ENCODE assay signal across 7 cellular contexts in the genomic region with DNA sequence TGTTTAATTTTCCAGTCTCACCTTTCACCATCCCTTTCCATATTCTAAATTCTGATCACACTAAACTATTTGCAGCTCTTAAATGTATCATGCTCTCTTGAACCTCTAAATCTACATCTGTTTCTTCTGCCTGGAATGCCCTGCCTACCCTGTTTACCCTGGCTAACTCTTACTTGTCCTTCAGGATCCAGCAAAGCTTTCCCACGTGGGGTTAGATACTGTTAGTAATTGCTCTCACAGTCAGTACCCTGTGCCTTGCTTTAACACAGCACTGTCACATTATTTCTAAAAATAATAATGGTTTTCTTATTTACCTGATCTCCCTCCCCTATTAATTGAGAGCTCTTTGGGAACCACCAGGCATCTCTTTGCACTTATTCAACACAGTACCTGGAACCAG.
"Had no signal": no experiment of that assay in that cellular context is flagged by ENCODE, and none has a peak within 500 bp of the region (broad histone marks: within the 10 kb centered on the region; RNA-seq: fewer than 3 reads in every experiment).

No MANE protein-coding gene starts in this region.

- H3K4me2 ChIP-seq: GM23338 had no signal

- H3K36me3 Mint-ChIP-seq: IgD-negative memory B cell had no signal

- H3K27me3 Mint-ChIP-seq: IgD-negative memory B cell had no signal

- H3K27ac Mint-ChIP-seq: GM23338, H9, IgD-negative memory B cell had no signal

- H3K27ac ChIP-seq: HL-60 had no signal

- H2AFZ ChIP-seq: GM23338 had no signal

- H3K4me1 Mint-ChIP-seq: GM23338, H9, IgD-negative memory B cell had no signal

- ATAC-seq: GM23338, HepG2 had no signal

- DNase-seq: H9, HCEC 1CT, KBM-7 had no signal

- H3K9me3 Mint-ChIP-seq: GM23338, H9, IgD-negative memory B cell had no signal

- H3K4me3 Mint-ChIP-seq: GM23338, H9, IgD-negative memory B cell had no signal

- H3K4me3 ChIP-seq: GM23338 had no signal
